Comparison of ENCODE assay signal across 2 cellular contexts in genomic region chr6:63637865-63638445, GRCh38.
TF ChIP-seq lines count a peak whose summit lies in the region.

No MANE protein-coding gene starts in this region.

TF ChIP-seq in SK-N-SH, 30 proteins besides CTCF, POLR2A, EP300 and RAD21 (continued from another document):
- TF ChIP-seq GABPA (IDR thresholded peaks at IDR 0.05; ENCODE audit: low read depth) = no peak
- TF ChIP-seq IRF3 (IDR thresholded peaks at IDR 0.05; ENCODE audit: low read depth, low read length) = no peak
- TF ChIP-seq FOXM1 (IDR thresholded peaks at IDR 0.05; ENCODE audit: low read depth) = no peak
- TF ChIP-seq FOXJ3 (CRISPR knock-in tag; IDR thresholded peaks at IDR 0.05) = no peak
- no peak for TF ChIP-seq USF2 (IDR thresholded peaks at IDR 0.05; ENCODE audit: borderline replicate concordance, low read depth, low read length)
- TF ChIP-seq SMC3 (IDR thresholded peaks at IDR 0.05; ENCODE audit: low read depth, low read length) = no peak
- no peak for TF ChIP-seq TAF1 (IDR thresholded peaks at IDR 0.05; ENCODE audit: borderline replicate concordance, low read depth, low read length)
- no peak for TF ChIP-seq EZH2phosphoT487 (IDR thresholded peaks at IDR 0.05; ENCODE audit: borderline replicate concordance, low read depth)
- no peak for TF ChIP-seq ZBTB33 (IDR thresholded peaks at IDR 0.05; ENCODE audit: borderline replicate concordance, low read depth)
TF ChIP-seq in SK-N-SH: peak in this region for 0.

TF ChIP-seq in SK-N-SH treated with all-trans-retinoic acid at 6 μM for 48 hours, 23 proteins besides CTCF, POLR2A, EP300 and RAD21 (continued from another document):
- TF ChIP-seq CREB5 (CRISPR knock-in tag; IDR thresholded peaks at IDR 0.05; ENCODE audit: low read depth) (no peak), ISL1 (CRISPR knock-in tag; IDR thresholded peaks at IDR 0.05) (no peak), ZNF8 (CRISPR knock-in tag; IDR thresholded peaks at IDR 0.05) (no peak), ARNTL (CRISPR knock-in tag; IDR thresholded peaks at IDR 0.05; ENCODE audit: borderline replicate concordance, low read depth) (no peak), ZC3H10 (CRISPR knock-in tag; IDR thresholded peaks at IDR 0.05) (no peak), ZFP30 (CRISPR knock-in tag; IDR thresholded peaks at IDR 0.05) (no peak), CSDC2 (CRISPR knock-in tag; IDR thresholded peaks at IDR 0.05) (no peak)
- TF ChIP-seq, protein P1, sequence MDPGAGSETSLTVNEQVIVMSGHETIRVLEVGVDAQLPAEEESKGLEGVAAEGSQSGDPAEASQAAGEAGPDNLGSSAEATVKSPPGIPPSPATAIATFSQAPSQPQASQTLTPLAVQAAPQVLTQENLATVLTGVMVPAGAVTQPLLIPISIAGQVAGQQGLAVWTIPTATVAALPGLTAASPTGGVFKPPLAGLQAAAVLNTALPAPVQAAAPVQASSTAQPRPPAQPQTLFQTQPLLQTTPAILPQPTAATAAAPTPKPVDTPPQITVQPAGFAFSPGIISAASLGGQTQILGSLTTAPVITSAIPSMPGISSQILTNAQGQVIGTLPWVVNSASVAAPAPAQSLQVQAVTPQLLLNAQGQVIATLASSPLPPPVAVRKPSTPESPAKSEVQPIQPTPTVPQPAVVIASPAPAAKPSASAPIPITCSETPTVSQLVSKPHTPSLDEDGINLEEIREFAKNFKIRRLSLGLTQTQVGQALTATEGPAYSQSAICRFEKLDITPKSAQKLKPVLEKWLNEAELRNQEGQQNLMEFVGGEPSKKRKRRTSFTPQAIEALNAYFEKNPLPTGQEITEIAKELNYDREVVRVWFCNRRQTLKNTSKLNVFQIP (CRISPR knock-in tag; IDR thresholded peaks at IDR 0.05; ENCODE audit: borderline replicate concordance, low read depth) = no peak
- TF ChIP-seq, protein P2, sequence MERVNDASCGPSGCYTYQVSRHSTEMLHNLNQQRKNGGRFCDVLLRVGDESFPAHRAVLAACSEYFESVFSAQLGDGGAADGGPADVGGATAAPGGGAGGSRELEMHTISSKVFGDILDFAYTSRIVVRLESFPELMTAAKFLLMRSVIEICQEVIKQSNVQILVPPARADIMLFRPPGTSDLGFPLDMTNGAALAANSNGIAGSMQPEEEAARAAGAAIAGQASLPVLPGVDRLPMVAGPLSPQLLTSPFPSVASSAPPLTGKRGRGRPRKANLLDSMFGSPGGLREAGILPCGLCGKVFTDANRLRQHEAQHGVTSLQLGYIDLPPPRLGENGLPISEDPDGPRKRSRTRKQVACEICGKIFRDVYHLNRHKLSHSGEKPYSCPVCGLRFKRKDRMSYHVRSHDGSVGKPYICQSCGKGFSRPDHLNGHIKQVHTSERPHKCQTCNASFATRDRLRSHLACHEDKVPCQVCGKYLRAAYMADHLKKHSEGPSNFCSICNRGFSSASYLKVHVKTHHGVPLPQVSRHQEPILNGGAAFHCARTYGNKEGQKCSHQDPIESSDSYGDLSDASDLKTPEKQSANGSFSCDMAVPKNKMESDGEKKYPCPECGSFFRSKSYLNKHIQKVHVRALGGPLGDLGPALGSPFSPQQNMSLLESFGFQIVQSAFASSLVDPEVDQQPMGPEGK (CRISPR knock-in tag; IDR thresholded peaks at IDR 0.05; ENCODE audit: borderline replicate concordance) = no peak
